25 cellular contexts compared by ENCODE assay signal in the genomic region with DNA sequence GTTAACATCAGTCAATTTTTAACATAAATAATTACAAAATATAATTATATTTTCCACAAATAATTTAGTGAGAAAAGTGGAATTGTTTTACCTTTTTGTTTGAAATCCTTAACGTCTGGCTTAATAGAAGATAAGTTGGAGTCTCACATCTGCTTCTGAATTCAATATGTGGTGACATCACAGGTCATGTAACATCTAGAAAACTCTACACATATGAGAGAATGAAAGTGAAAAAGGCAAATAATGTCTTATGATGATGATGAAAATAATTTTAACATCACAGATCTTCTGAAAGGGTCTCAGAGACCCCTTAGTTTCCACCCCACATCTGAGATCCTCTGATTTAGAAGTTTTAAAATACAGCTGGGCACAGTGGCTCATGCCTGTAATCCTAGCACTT.
A peak's percentile ranks its signal among the peaks of the same experiment; 100 is the strongest.
DNase-seq lines count a peak whose midpoint lies in the region; FAIRE-seq and TF ChIP-seq lines count a peak whose summit lies in the region.
"Had no signal": no experiment of that assay in that cellular context is flagged by ENCODE, and none has a peak within 500 bp of the region (broad histone marks: within the 10 kb centered on the region; RNA-seq: fewer than 3 reads in every experiment).

No MANE protein-coding gene starts in this region.

- peaks cover 22% of the 10 kb centered on the region for H3F3A ChIP-seq in MM.1S (ENCODE audit: insufficient read depth, low read length)

- no peaks in the 10 kb centered on the region for H4K20me1 ChIP-seq in MM.1S (ENCODE audit: insufficient read depth, low read length)

- peak overlapping the region; percentile 79; the same call in 1 of the 2 replicates for H3K4me2 ChIP-seq in MM.1S (ENCODE audit: low read depth, low read length)
- H3K4me2 ChIP-seq: GM23338, PC-9 had no signal

- DNase-seq in GM12892 (ENCODE audit: insufficient read length), result no peak
- DNase-seq in MM.1S, result peak; percentile 54
- no peak for DNase-seq in substantia nigra (lab: John Stamatoyannopoulos, UW)
- no peak for DNase-seq in HK-2 (ENCODE audit: unreplicated experiment)
- DNase-seq in activated CD8-positive, alpha-beta memory T cell treated with anti-CD3 and anti-CD28 coated beads, Interleukin-2, amount 50 U/mL, for 48 hours, result no peak
- DNase-seq in NCI-H2196 treated with DMSO at 0.1 percent for 48 hours (lab: John Stamatoyannopoulos, UW; ENCODE audit: unreplicated experiment), result no peak
- DNase-seq: ACHN, C1 segment of cervical spinal cord, Calu3, IMR-90, NCI-H1105 treated with DMSO at 0.1 percent for 48 hours, NCI-H1694, NCI-H2081 treated with DMSO at 0.1 percent for 48 hours, NCI-H2171 treated with DMSO at 0.1 percent for 48 hours, NCI-H446 treated with DMSO at 0.1 percent for 48 hours, NCI-H526 treated with DMSO at 0.1 percent for 48 hours, PC-9, RPMI8226, SHP77 treated with DMSO at 0.1 percent for 48 hours, SW 1271 had no signal

- H3K27ac ChIP-seq in MM.1S (ENCODE audit: low read length) (peak overlapping the region; percentile 96), substantia nigra (ENCODE audit: low read depth, low read length, poor library complexity, severe bottlenecking) (no peak overlapping the region)
- H3K27ac ChIP-seq: PC-9, SK-N-MC had no signal

- no peaks in the 10 kb centered on the region for H3K27me3 ChIP-seq in MM.1S (replicated peaks; ENCODE audit: insufficient read depth, low read length)

- no peaks in the 10 kb centered on the region for H3K9me2 ChIP-seq in MM.1S (replicated peaks; ENCODE audit: insufficient read depth, low read length)

- no peaks in the 10 kb centered on the region for H3K36me3 ChIP-seq in MM.1S (replicated peaks; ENCODE audit: insufficient read depth, low read length)
- H3K36me3 ChIP-seq: HAP-1 had no signal

- FAIRE-seq in GM12892 (lab: Jason Lieb, UNC) (peak; percentile 73), colon (lab: Jason Lieb, UNC) (peak; percentile 61)
- FAIRE-seq: HTR-8/SVneo had no signal

- H3K4me3 ChIP-seq in MM.1S (ENCODE audit: low read length), result no peak overlapping the region
- H3K4me3 ChIP-seq: GM23338, HAP-1, PC-9, SK-N-MC had no signal

- no peak for TF ChIP-seq POLR2A in GM12892 (IDR thresholded peaks at IDR 0.05; ENCODE audit: low read depth, low read length)

- no peak overlapping the region for H2AFZ ChIP-seq in MM.1S (ENCODE audit: low read length)
- H2AFZ ChIP-seq: GM23338, PC-9 had no signal

- H3K9ac ChIP-seq in MM.1S (ENCODE audit: low read length), result peak overlapping the region; percentile 53; the same call in 1 of the 2 replicates

- H3K79me2 ChIP-seq in MM.1S (ENCODE audit: low read length), result 0 out of 2 replicates have a peak, but pooled peaks cover 3% of the 10 kb centered on the region

- no peak for TF ChIP-seq CTCF in MM.1S (IDR thresholded peaks at IDR 0.05; ENCODE audit: low read length)

- no peaks in the 10 kb centered on the region for H3K9me3 ChIP-seq in MM.1S (replicated peaks; ENCODE audit: insufficient read depth, low read length)
- H3K9me3 ChIP-seq: HAP-1 had no signal

- H3K4me1 ChIP-seq in MM.1S (ENCODE audit: low read length), result peaks cover 25% of the 10 kb centered on the region
- H3K4me1 ChIP-seq: HAP-1 had no signal
